Comparison of ENCODE assay signal across 19 cellular contexts in the genomic region with DNA sequence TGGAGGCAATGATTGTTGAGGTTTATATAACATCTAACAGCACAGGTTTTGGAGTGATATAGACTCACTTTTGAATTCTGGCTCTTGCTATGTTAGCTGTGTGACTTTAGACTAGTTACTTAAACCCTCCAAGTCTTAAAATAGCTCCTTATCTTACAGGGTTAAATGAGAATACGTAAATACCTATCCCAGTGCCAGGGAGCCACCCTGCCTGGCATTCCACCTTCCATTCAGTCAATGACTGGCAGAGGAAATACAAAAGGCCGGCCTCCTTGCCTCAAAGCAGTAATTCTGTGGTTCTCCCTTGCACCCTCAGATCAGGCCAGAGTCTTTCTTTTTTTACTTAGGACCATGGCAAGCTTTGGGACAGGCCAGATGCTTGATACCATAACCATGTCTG.
"Had no signal": no experiment of that assay in that cellular context is flagged by ENCODE, and none has a peak within 500 bp of the region (broad histone marks: within the 10 kb centered on the region; RNA-seq: fewer than 3 reads in every experiment).

No MANE protein-coding gene starts in this region.

- H3K27ac ChIP-seq: epithelial cell of prostate, hepatocyte, neutrophil, suprapubic skin, tibial artery, VCaP had no signal

- H3K9me3 ChIP-seq: neutrophil, suprapubic skin, tibial artery had no signal

- DNase-seq: activated CD4-positive, alpha-beta memory T cell treated with anti-CD3 and anti-CD28 coated beads, Interleukin-2, amount 10 ng/mL, durations not matched to agents 7 days and 5 days; activated CD4-positive, alpha-beta T cell treated with anti-CD3 and anti-CD28 coated beads for 48 hours; activated CD8-positive, alpha-beta memory T cell treated with anti-CD3 and anti-CD28 coated beads, Interleukin-2, amount 50 U/mL, for 48 hours; activated gamma-delta T cell treated with Interleukin-2 at 50 U/mL for 16 hours; activated naive CD4-positive, alpha-beta T cell treated with anti-CD3 and anti-CD28 coated beads, Interleukin-2, amount 50 U/mL, for 16 hours; activated T-cell treated with anti-CD3 and anti-CD28 coated beads, Interleukin-2, amount 50 U/mL, for 24 hours; amniotic stem cell; effector CD4-positive, alpha-beta T cell; retina; stimulated activated CD4-positive, alpha-beta T cell treated with anti-CD3 and anti-CD28 coated beads, Interleukin-15, amount 100 ng/mL, for 24 hours; stimulated activated CD4-positive, alpha-beta T cell treated with anti-CD3 and anti-CD28 coated beads, Interleukin-2, amount 100 ng/mL, for 24 hours; stimulated activated naive B cell treated with anti-CD40 and anti-IgM and Interleukin-4, amounts not matched to agents 10 μg/mL and 1 μg/mL and 100 μg/mL, for 72 hours; tibial artery had no signal

- H3K27me3 ChIP-seq: hepatocyte, neutrophil, suprapubic skin, tibial artery had no signal

- H3K4me1 ChIP-seq: suprapubic skin, tibial artery had no signal

- ATAC-seq: activated CD4-positive, CD25-positive, alpha-beta regulatory T cell treated with anti-CD3 and anti-CD28 coated beads, Interleukin-2, amount 50 U/mL, for 24 hours; stimulated activated naive B cell treated with anti-CD40 and anti-IgM and Interleukin-4, amounts not matched to agents 10 μg/mL and 1 μg/mL and 100 μg/mL, for 72 hours had no signal

- H3K4me3 ChIP-seq: hepatocyte, suprapubic skin, tibial artery had no signal
